Comparison of ENCODE assay signal across 1 cellular context in the genomic region with DNA sequence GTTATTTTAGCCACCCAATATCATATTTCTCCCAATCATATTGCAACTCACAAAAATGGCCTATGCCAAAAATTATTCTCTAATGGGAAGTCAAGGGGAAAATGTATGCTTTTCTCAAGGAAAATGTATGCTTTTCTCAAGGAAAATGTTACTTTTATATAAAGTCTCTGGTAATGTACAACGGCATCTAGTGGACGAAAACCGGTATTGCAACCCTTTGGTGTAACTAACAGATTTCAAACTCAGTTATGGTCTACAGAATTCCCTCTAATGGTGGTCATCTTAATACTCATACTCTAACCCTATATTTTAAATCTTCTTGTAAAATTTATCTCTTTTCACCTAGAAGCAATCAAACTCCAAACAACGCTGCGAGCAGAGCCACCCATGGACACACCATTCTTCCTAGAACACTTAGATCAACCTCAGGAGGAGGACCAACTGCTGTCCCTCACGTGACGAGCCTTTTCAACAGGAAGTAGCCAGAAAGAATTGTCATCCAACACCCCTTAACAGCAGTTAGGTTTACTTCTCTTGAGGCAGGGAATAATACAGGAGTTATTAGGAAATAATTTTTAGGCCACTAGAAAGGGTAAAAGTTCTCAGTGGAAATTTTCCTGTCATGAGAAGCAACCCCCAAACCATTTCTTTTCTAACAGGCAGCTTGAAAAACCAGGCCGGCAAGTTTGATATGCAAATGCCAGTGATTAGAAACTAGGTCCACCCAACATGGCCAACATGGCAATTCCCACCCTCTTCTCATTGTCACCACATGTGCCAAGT.
TF ChIP-seq lines count a peak whose summit lies in the region.

No MANE protein-coding gene starts in this region.

TF ChIP-seq in GM12878, 131 proteins besides CTCF, POLR2A, EP300 and RAD21:
- no peak for TF ChIP-seq PRDM15 (CRISPR knock-in tag; IDR thresholded peaks at IDR 0.05)
